ENCODE assay signal across 9 cellular contexts in the genomic region with DNA sequence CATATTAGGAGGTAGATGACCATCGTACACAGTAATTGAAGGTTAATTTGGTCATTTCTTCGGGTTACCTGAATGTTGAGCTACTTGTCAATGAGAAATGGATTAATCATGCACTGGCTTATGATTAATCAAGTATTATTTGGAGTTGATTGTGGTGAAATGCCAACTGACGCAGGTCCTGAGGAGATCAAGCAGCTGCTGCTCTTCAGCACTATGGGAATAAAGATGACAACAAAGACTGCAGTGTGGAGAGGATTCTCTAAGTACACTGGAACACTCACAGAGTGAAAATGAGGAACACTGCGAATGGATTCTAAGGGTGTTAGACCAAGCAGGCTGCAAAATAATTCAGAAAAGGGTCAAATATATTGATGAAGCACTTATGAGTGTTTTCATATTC.
"Had no signal": no experiment of that assay in that cellular context is flagged by ENCODE, and none has a peak within 500 bp of the region (broad histone marks: within the 10 kb centered on the region; RNA-seq: fewer than 3 reads in every experiment).

No MANE protein-coding gene starts in this region.

- H3K9me3 ChIP-seq: HAP-1 had no signal

- H3K36me3 ChIP-seq: HAP-1 had no signal

- DNase-seq: GM23248, GOT3, H7, HFFc6, IMR-90 had no signal

- H3K4me1 ChIP-seq: HAP-1 had no signal

- FAIRE-seq: HTR-8/SVneo, K562 had no signal

- H3K9ac ChIP-seq: GM23248 had no signal

- H3K27ac ChIP-seq: GM23248 had no signal

- ATAC-seq: HCT116, K562 had no signal

- H2AFZ ChIP-seq: GM23248 had no signal

- H3K4me3 ChIP-seq: GM23248, HAP-1, K562 had no signal
